In the genomic region with DNA sequence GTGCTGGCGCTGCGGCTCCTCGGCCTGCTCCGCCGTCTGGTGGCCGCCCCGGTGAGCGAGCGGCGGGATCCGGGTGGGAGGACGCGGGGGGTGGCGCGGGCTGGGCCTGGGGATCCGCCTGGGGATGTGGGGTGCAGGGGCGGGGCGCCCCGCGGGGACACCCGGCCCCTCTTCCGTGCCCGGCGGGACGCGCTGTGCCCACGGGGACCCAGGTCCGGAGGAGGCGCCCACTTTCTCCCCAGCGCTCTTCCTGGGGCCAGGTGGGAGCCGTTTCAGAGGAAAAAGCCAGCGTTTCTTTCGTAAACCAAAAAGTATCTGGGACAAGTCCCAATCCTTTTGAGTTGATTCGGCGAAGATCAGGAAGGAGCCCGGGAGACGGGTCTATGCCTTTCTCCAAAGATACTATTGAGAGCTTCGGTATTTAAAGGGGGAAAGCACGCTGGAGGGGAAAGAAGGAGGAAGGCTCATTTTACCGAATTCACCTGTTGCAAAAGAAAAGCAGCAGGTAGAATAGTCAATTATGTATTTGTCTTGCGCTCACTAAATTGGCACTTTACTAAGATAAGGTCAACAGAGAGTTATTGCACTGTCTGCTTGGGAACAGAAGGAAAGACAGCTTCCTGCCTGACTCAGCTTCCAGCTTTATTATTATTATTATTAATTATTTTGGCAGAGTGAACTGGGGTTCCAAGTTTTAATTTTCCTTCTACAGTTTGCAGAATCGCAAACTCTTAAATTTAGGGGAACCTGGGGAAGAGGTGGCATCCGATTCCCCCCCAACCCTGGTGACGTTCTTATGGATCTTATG, we compare ENCODE assay signal across 8 cellular contexts.
DNase-seq lines count a peak whose midpoint lies in the region; ATAC-seq and TF ChIP-seq lines count a peak whose summit lies in the region.

No MANE protein-coding gene starts in this region.

- peaks cover 28% of the 10 kb centered on the region for H3K4me1 Mint-ChIP-seq in activated naive CD8-positive, alpha-beta T cell treated with anti-CD3 and anti-CD28 coated beads, Interleukin-2, amount 10 ng/mL, durations not matched to agents 7 days and 5 days

- peaks cover 5% of the 10 kb centered on the region for H3K9me3 Mint-ChIP-seq in activated naive CD8-positive, alpha-beta T cell treated with anti-CD3 and anti-CD28 coated beads, Interleukin-2, amount 10 ng/mL, durations not matched to agents 7 days and 5 days

- H3K36me3 Mint-ChIP-seq in activated naive CD8-positive, alpha-beta T cell treated with anti-CD3 and anti-CD28 coated beads, Interleukin-2, amount 10 ng/mL, durations not matched to agents 7 days and 5 days = peaks cover 38% of the 10 kb centered on the region

- WGBS in liver = 2% methylated on average over 44 of the region's 44 CpGs
- WGBS in upper lobe of left lung, 2 donors = 0 to 1% methylated on average over 16 to 27 of the region's 44 CpGs

- TF ChIP-seq RAD21 in liver (IDR thresholded peaks at IDR 0.05) = no peak

- no peaks in the 10 kb centered on the region for H3K27me3 Mint-ChIP-seq in activated naive CD8-positive, alpha-beta T cell treated with anti-CD3 and anti-CD28 coated beads, Interleukin-2, amount 10 ng/mL, durations not matched to agents 7 days and 5 days

- no peak for TF ChIP-seq POLR2A in upper lobe of left lung (IDR thresholded peaks at IDR 0.05)

- H3K4me3 ChIP-seq in liver (ENCODE audit: low read depth in 1 of 3, low read length in 3 of 3) = peak overlapping the region; percentile 64 to 95 (median 94)
- H3K4me3 ChIP-seq in upper lobe of left lung = peak overlapping the region; percentile 49 to 97 (median 87)

- no peak for TF ChIP-seq EP300 in upper lobe of left lung (IDR thresholded peaks at IDR 0.05)

- H3K9ac ChIP-seq in liver (ENCODE audit: low read depth in 1 of 2, low read length in 2 of 2) = peak overlapping the region; percentile 59 to 69

- no peak for DNase-seq in activated naive CD8-positive, alpha-beta T cell treated with anti-CD3 and anti-CD28 coated beads, Interleukin-2, amount 10 ng/mL, durations not matched to agents 7 days and 5 days
- no peak for DNase-seq in upper lobe of left lung
- DNase-seq in SKM-1 (lab: John Stamatoyannopoulos, UW; ENCODE audit: unreplicated experiment) = no peak
- no peak for DNase-seq in NCI-H2196 treated with DMSO at 0.1 percent for 48 hours (lab: John Stamatoyannopoulos, UW; ENCODE audit: unreplicated experiment)
- DNase-seq in AG20443 (ENCODE audit: low spot score) = no peak

- ATAC-seq in HG03039 (IDR thresholded peaks at IDR 0.05; ENCODE audit: unreplicated experiment) = peak; percentile 46
- peak; percentile 50 for ATAC-seq in activated naive CD8-positive, alpha-beta T cell treated with anti-CD3 and anti-CD28 coated beads, Interleukin-2, amount 10 ng/mL, durations not matched to agents 7 days and 5 days (ENCODE audit: low read depth)
- no peak for ATAC-seq in upper lobe of left lung (ENCODE audit: low FRiP score in 2 of 2)

- no peaks in the 10 kb centered on the region for H3K9me3 ChIP-seq in liver (ENCODE audit: control insufficient read depth in 4 of 4, low read length in 3 of 4)
- no peaks in the 10 kb centered on the region for H3K9me3 ChIP-seq in upper lobe of left lung

- TF ChIP-seq CTCF in GM12872 (IDR thresholded peaks at IDR 0.05; ENCODE audit: insufficient read depth, low read depth, low read length) (peak; percentile 22; the same call in 1 of the 3 replicates), liver (IDR thresholded peaks at IDR 0.05; ENCODE audit: low read depth, low read length, missing input control) (no peak), upper lobe of left lung (IDR thresholded peaks at IDR 0.05) (peak in 1 of 6 experiments; percentile 2)

- H3K27ac ChIP-seq in liver (ENCODE audit: low read depth in 1 of 2, low read length in 2 of 2) (peak overlapping the region in 1 of 2 donors; percentile 25), upper lobe of left lung (peak overlapping the region; percentile 77 to 91 (median 86))

- H3K4me1 ChIP-seq in liver (ENCODE audit: control insufficient read depth in 4 of 4, insufficient read depth in 4 of 4, low read length in 3 of 4) (peaks cover 2 to 16% (median 9%) of the 10 kb centered on the region in 4 donors), upper lobe of left lung (peaks cover 5 to 22% (median 19%) of the 10 kb centered on the region in 4 donors)

- H3K27ac Mint-ChIP-seq in activated naive CD8-positive, alpha-beta T cell treated with anti-CD3 and anti-CD28 coated beads, Interleukin-2, amount 10 ng/mL, durations not matched to agents 7 days and 5 days = peak overlapping the region; percentile 63

- H3K36me3 ChIP-seq in liver (ENCODE audit: control insufficient read depth in 4 of 4, insufficient read depth in 3 of 4, low read depth in 1 of 4, low read length in 3 of 4) = no peaks in the 10 kb centered on the region
- peaks cover 0 to 9% (median 0%) of the 10 kb centered on the region in 4 donors for H3K36me3 ChIP-seq in upper lobe of left lung

- POLR2A ChIA-PET in activated naive CD8-positive, alpha-beta T cell treated with anti-CD3 and anti-CD28 coated beads, Interleukin-2, amount 10 ng/mL, durations not matched to agents 7 days and 5 days (lab: Charles Lee) = no interaction called here

- H3K27me3 ChIP-seq in liver (ENCODE audit: control insufficient read depth in 4 of 4, insufficient read depth in 4 of 4, low read length in 3 of 4) (no peaks in the 10 kb centered on the region), upper lobe of left lung (no peaks in the 10 kb centered on the region)

- peak overlapping the region; percentile 96 for H3K4me3 Mint-ChIP-seq in activated naive CD8-positive, alpha-beta T cell treated with anti-CD3 and anti-CD28 coated beads, Interleukin-2, amount 10 ng/mL, durations not matched to agents 7 days and 5 days

TF ChIP-seq in liver, 16 proteins besides CTCF, POLR2A, EP300 and RAD21:
- TF ChIP-seq, protein P1, sequence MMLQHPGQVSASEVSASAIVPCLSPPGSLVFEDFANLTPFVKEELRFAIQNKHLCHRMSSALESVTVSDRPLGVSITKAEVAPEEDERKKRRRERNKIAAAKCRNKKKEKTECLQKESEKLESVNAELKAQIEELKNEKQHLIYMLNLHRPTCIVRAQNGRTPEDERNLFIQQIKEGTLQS (IDR thresholded peaks at IDR 0.05) = no peak
- TF ChIP-seq NR2F2 (IDR thresholded peaks at IDR 0.05) (no peak), HNF4A (conservative IDR thresholded peaks at IDR 0.05) (no peak), RXRA (IDR thresholded peaks at IDR 0.05) (no peak), FOXA2 (IDR thresholded peaks at IDR 0.05) (no peak), SP1 (IDR thresholded peaks at IDR 0.05) (no peak), GABPA (IDR thresholded peaks at IDR 0.05 in 1 of 2, conservative IDR thresholded peaks at IDR 0.05 in 1 of 2) (no peak), JUND (IDR thresholded peaks at IDR 0.05) (no peak), TAF1 (conservative IDR thresholded peaks at IDR 0.05) (no peak), FOXA1 (IDR thresholded peaks at IDR 0.05) (no peak), YY1 (IDR thresholded peaks at IDR 0.05) (no peak), EGR1 (IDR thresholded peaks at IDR 0.05; ENCODE audit: low read depth in 2 of 2) (no peak), HNF4G (IDR thresholded peaks at IDR 0.05) (no peak)
- TF ChIP-seq, protein P2, sequence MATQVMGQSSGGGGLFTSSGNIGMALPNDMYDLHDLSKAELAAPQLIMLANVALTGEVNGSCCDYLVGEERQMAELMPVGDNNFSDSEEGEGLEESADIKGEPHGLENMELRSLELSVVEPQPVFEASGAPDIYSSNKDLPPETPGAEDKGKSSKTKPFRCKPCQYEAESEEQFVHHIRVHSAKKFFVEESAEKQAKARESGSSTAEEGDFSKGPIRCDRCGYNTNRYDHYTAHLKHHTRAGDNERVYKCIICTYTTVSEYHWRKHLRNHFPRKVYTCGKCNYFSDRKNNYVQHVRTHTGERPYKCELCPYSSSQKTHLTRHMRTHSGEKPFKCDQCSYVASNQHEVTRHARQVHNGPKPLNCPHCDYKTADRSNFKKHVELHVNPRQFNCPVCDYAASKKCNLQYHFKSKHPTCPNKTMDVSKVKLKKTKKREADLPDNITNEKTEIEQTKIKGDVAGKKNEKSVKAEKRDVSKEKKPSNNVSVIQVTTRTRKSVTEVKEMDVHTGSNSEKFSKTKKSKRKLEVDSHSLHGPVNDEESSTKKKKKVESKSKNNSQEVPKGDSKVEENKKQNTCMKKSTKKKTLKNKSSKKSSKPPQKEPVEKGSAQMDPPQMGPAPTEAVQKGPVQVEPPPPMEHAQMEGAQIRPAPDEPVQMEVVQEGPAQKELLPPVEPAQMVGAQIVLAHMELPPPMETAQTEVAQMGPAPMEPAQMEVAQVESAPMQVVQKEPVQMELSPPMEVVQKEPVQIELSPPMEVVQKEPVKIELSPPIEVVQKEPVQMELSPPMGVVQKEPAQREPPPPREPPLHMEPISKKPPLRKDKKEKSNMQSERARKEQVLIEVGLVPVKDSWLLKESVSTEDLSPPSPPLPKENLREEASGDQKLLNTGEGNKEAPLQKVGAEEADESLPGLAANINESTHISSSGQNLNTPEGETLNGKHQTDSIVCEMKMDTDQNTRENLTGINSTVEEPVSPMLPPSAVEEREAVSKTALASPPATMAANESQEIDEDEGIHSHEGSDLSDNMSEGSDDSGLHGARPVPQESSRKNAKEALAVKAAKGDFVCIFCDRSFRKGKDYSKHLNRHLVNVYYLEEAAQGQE (IDR thresholded peaks at IDR 0.05) = no peak
- TF ChIP-seq, protein P3, sequence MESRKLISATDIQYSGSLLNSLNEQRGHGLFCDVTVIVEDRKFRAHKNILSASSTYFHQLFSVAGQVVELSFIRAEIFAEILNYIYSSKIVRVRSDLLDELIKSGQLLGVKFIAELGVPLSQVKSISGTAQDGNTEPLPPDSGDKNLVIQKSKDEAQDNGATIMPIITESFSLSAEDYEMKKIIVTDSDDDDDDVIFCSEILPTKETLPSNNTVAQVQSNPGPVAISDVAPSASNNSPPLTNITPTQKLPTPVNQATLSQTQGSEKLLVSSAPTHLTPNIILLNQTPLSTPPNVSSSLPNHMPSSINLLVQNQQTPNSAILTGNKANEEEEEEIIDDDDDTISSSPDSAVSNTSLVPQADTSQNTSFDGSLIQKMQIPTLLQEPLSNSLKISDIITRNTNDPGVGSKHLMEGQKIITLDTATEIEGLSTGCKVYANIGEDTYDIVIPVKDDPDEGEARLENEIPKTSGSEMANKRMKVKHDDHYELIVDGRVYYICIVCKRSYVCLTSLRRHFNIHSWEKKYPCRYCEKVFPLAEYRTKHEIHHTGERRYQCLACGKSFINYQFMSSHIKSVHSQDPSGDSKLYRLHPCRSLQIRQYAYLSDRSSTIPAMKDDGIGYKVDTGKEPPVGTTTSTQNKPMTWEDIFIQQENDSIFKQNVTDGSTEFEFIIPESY (IDR thresholded peaks at IDR 0.05) = no peak
- TF ChIP-seq, protein P4, sequence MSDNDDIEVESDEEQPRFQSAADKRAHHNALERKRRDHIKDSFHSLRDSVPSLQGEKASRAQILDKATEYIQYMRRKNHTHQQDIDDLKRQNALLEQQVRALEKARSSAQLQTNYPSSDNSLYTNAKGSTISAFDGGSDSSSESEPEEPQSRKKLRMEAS (IDR thresholded peaks at IDR 0.05) = no peak

Comparison
In these comparisons a context has a peak if more than half of its experiments do, and no peak if none do; other contexts are left out.
1. ATAC-seq: peak in HG03039 (single experiment) and activated naive CD8-positive, alpha-beta T cell treated with anti-CD3 and anti-CD28 coated beads, Interleukin-2, amount 10 ng/mL, durations not matched to agents 7 days and 5 days (single experiment); none in upper lobe of left lung (0 of 2).